ENCODE assay signal across 9 cellular contexts in the genomic region with DNA sequence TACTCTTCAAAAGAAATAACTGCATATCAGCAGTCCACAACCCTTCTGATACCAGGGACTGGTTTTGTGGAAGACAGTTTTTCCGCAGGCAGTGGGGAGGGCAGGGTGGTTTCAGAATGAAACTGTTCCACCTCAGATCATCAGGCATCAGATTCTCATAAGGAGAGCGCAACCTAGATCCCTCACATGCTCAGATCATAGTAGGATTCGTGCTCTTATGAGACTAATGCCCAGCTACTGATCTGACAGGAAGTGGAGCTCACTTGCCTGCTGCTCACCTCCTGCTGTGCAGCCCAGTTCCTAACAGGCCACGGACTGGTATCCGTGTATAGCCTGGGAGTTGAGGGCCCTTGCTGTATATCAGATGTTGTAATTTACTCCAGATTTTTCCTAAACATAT. TPM values are rescaled to one million over a fixed set of nuclear protein-coding genes. Genes with fewer than 3 reads are reported as not detected.
DNase-seq lines count a peak whose midpoint lies in the region; ATAC-seq, FAIRE-seq and TF ChIP-seq lines count a peak whose summit lies in the region.
"Had no signal": no experiment of that assay in that cellular context is flagged by ENCODE, and none has a peak within 500 bp of the region (broad histone marks: within the 10 kb centered on the region; RNA-seq: fewer than 3 reads in every experiment).

No MANE protein-coding gene starts in this region.

- TF ChIP-seq CTCF in GM12878 (IDR thresholded peaks at IDR 0.05 in 2 of 3, conservative IDR thresholded peaks at IDR 0.05 in 1 of 3; ENCODE audit: control insufficient read depth in 2 of 3, extremely low read depth in 1 of 3, insufficient read depth in 1 of 3, low read depth in 3 of 3, low read length in 3 of 3), result no peak

- BruUV-seq in GM12878 (replicated peaks; lab: Mats Ljungman, UMichigan), result no TSS peak

- H3K79me2 ChIP-seq in GM12878 (ENCODE audit: control insufficient read depth, insufficient read depth, low read length), result peaks cover 64% of the 10 kb centered on the region

- POLR2A ChIA-PET in GM12878 (lab: Charles Lee), result interaction anchor here (1.1 to 2.5 kb wide), 3 partner anchors 11 to 14 kb away, joined by 3 to 14 read pairs (median 4); partner anchors contain the start of genes RO60 and UCHL5

- H3K4me3 ChIP-seq in HUES6 (ENCODE audit: low read depth, low read length), result no peak overlapping the region
- H3K4me3 ChIP-seq in GM12878, result peak overlapping the region; percentile 37

- CTCF ChIA-PET in GM12878 (lab: Yijun Ruan, JAX), result interaction anchor here (0.5 to 2.5 kb wide), 19 partner anchors 9 to 597 kb away, joined by 3 to 18 read pairs (median 4); partner anchors contain the start of genes RO60 and UCHL5

- peak overlapping the region; percentile 57 for H3K4me2 ChIP-seq in GM12878 (ENCODE audit: control insufficient read depth, insufficient read depth)

- H3K27me3 ChIP-seq in HUES6 (ENCODE audit: control insufficient read depth, insufficient read depth, low read length) (no peaks in the 10 kb centered on the region), GM12878 (replicated peaks in 1 of 2; ENCODE audit: control insufficient read depth in 2 of 2, insufficient read depth in 2 of 2, low read length in 1 of 2) (no peaks in the 10 kb centered on the region)

- ATAC-seq in GM21390 (IDR thresholded peaks at IDR 0.05; ENCODE audit: unreplicated experiment) (peak; percentile 59), GM12878 (peak; percentile 67)

- 32% methylated on average over 5 of the region's 5 CpGs for WGBS in GM12878 (ENCODE audit: insufficient coverage, insufficient replicate concordance, low lambda C conversion rate, missing lambda C conversion rate)

- no peak for TF ChIP-seq EP300 in GM12878 (IDR thresholded peaks at IDR 0.05; ENCODE audit: borderline replicate concordance in 1 of 2, control insufficient read depth in 1 of 2, low read depth in 2 of 2, low read length in 2 of 2)

- H4K20me1 ChIP-seq in GM12878 (ENCODE audit: control insufficient read depth, insufficient read depth), result no peaks in the 10 kb centered on the region

- FAIRE-seq in GM12878 (lab: Jason Lieb, UNC), result no peak

- H3K9me3 ChIP-seq in HUES6 (ENCODE audit: control insufficient read depth, insufficient read depth, low read depth, low read length), result no peaks in the 10 kb centered on the region
- H3K9me3 ChIP-seq in GM12878 (replicated peaks; ENCODE audit: control insufficient read depth, insufficient read depth, low read length), result peaks cover 2% of the 10 kb centered on the region; the same call in 2 of the 3 replicates

- H3K36me3 ChIP-seq in HUES6 (ENCODE audit: control insufficient read depth, insufficient read depth, low read length) (peaks cover 8% of the 10 kb centered on the region), GM12878 (ENCODE audit: control insufficient read depth in 2 of 2, insufficient read depth in 2 of 2, low read length in 1 of 2) (peaks cover 0 to 13% of the 10 kb centered on the region in 2 experiments; a peak in 2 of 4 replicates)

- intact Hi-C loops in GM12878 (cut with micrococcal nuclease; ENCODE audit: unreplicated experiment), result no loop called here

- no peak overlapping the region for H2AFZ ChIP-seq in GM12878 (ENCODE audit: control insufficient read depth, low read depth, low read length)

- RAD21 ChIA-PET in GM12878 (lab: Charles Lee; ENCODE audit: unreplicated experiment), result interaction anchor here (0.7 to 2.6 kb wide), 7 partner anchors 10 to 52 kb away, joined by 3 to 17 read pairs (median 4); partner anchors contain the start of genes CDC73, GLRX2, RO60 and UCHL5

- in situ Hi-C loops in GM12878 (cut with MboI), result no loop called here

- DNase-seq in Daoy (ENCODE audit: low read depth) (peak; percentile 30), GM12878 (ENCODE audit: low read depth, low spot score) (no peak), NCI-H2196 treated with DMSO at 0.1 percent for 48 hours (lab: John Stamatoyannopoulos, UW; ENCODE audit: unreplicated experiment) (no peak), NCI-H187 treated with DMSO at 0.1 percent for 48 hours (lab: John Stamatoyannopoulos, UW) (no peak), cerebellum (ENCODE audit: low spot score) (no peak), germinal center (ENCODE audit: low spot score) (no peak)

- SMC1A ChIA-PET in GM12878 (lab: Charles Lee; ENCODE audit: uncharacterized antibody, unreplicated experiment), result interaction anchor here (0.7 to 2.4 kb wide), 13 partner anchors 9 to 451 kb away, joined by 3 to 12 read pairs (median 4); partner anchors contain the start of genes RO60 and UCHL5

- TF ChIP-seq POLR2A in GM12878 (IDR thresholded peaks at IDR 0.05; ENCODE audit: low read depth, low read length), result no peak

- no peak overlapping the region for H3K27ac ChIP-seq in HUES6 (ENCODE audit: low read depth, low read length)
- H3K27ac ChIP-seq in GM12878 (ENCODE audit: control insufficient read depth, insufficient read depth), result peak overlapping the region; percentile 16
- H3K27ac ChIP-seq: epithelial cell of prostate had no signal

- H3K4me1 ChIP-seq in HUES6 (ENCODE audit: control insufficient read depth, insufficient read depth, low read length) (peaks cover 13% of the 10 kb centered on the region), GM12878 (ENCODE audit: control insufficient read depth, insufficient read depth, low read length) (peaks cover 26% of the 10 kb centered on the region)

- no peak for TF ChIP-seq RAD21 in GM12878 (IDR thresholded peaks at IDR 0.05; ENCODE audit: insufficient read depth, low read depth, low read length)

- H3K9ac ChIP-seq in HUES6 (ENCODE audit: low read length) (peak overlapping the region; percentile 35), GM12878 (ENCODE audit: control insufficient read depth, insufficient read depth, low read length) (no peak overlapping the region)

RNA-seq across cellular contexts. Expression of gene RO60, which starts 11.5 kb away (rescaled TPM):
- 74.5 and 85.1 TPM in 2 replicates for total RNA-seq in Daoy (2014; rRNA removed; shearing (Covaris generic))
- total RNA-seq in GM12878 (2013; cell fraction: nucleolus; rRNA removed), result 121 and 132 TPM in 2 replicates
- total RNA-seq in GM12878 (2014; rRNA removed), result 93.9 and 111 TPM in 2 replicates
- 88.1 and 94.9 TPM in 2 replicates for total RNA-seq in GM12878 (2014; rRNA removed; fragmentation: Illumina TruSeq; extraction: Trizol)
- 65.5 and 72.4 TPM in 2 replicates for total RNA-seq in GM12878 (2021)
- polyA plus RNA-seq in GM12878 (2011; ENCODE audit: low read depth), result 7.8 TPM
- polyA plus RNA-seq in GM12878 (2011; rRNA removed), result 34.7 and 46.1 TPM in 2 replicates
- 15.3 and 21.1 TPM in 2 replicates for polyA plus RNA-seq in GM12878 (2011; cell fraction: cytosol; rRNA removed)
- polyA plus RNA-seq in GM12878 (2011; cell fraction: nucleus; rRNA removed), result 18.9 and 20.4 TPM in 2 replicates
- polyA plus RNA-seq in GM12878 (2012), result 17.1 and 26.4 TPM in 2 replicates
- 21.7 and 26.4 TPM in 2 replicates for polyA plus RNA-seq in GM12878 (2014; fragmentation: Illumina TruSeq; extraction: Trizol)
- 100 to 1,000 TPM in 1 of 2 experiments, 10 to 100 TPM in 1; 25.4 to 103 TPM for polyA plus RNA-seq in GM12878 (2014; fragmentation: Nextera tagmentation; extraction: Ambion mirVana)
- 21.1 and 28.3 TPM in 2 replicates for polyA plus RNA-seq in GM12878 (2014; rRNA removed)
- polyA plus RNA-seq in GM12878 (2016; fragmentation: Nextera tagmentation; extraction: Ambion mirVana), result 100 to 1,000 TPM; 121 to 143 TPM
- polyA minus RNA-seq in GM12878 (2011; rRNA and poly(A)+ RNA removed), result 128 and 140 TPM in 2 replicates
- 50.5 and 57.3 TPM in 2 replicates for polyA minus RNA-seq in GM12878 (2011; cell fraction: cytosol; rRNA and poly(A)+ RNA removed)
- 40.3 and 61.2 TPM in 2 replicates for polyA minus RNA-seq in GM12878 (2011; cell fraction: nucleus; rRNA and poly(A)+ RNA removed)
- 205 TPM for total RNA-seq in cerebellum

RNA-seq across cellular contexts. Expression of gene UCHL5, which starts 11.8 kb away (rescaled TPM):
- 43.5 and 50.2 TPM in 2 replicates for total RNA-seq in Daoy (2014; rRNA removed; shearing (Covaris generic))
- total RNA-seq in GM12878 (2013; cell fraction: nucleolus; rRNA removed), result 81.5 and 104 TPM in 2 replicates
- total RNA-seq in GM12878 (2014; rRNA removed) (30.1 and 34.8 TPM in 2 replicates), GM12878 (2014; rRNA removed; fragmentation: Illumina TruSeq; extraction: Trizol) (56.0 and 57.2 TPM in 2 replicates), GM12878 (2021) (62.0 and 64.1 TPM in 2 replicates), cerebellum (38.8 TPM)
- 22.5 TPM for polyA plus RNA-seq in GM12878 (2011; ENCODE audit: low read depth)
- polyA plus RNA-seq in GM12878 (2011; rRNA removed) (55.4 and 81.9 TPM in 2 replicates), GM12878 (2014; fragmentation: Illumina TruSeq; extraction: Trizol) (98.1 and 109 TPM in 2 replicates), GM12878 (2014; fragmentation: Nextera tagmentation; extraction: Ambion mirVana) (10 to 100 TPM; 36.5 to 45.6 TPM), GM12878 (2014; rRNA removed) (64.0 and 66.3 TPM in 2 replicates), GM12878 (2016; fragmentation: Nextera tagmentation; extraction: Ambion mirVana) (100 to 1,000 TPM; 169 to 179 TPM)
- 14.1 and 14.5 TPM in 2 replicates for polyA plus RNA-seq in GM12878 (2011; cell fraction: cytosol; rRNA removed)
- polyA plus RNA-seq in GM12878 (2011; cell fraction: nucleus; rRNA removed), result 19.6 and 23.3 TPM in 2 replicates
- polyA plus RNA-seq in GM12878 (2012), result 36.2 and 44.4 TPM in 2 replicates
- polyA minus RNA-seq in GM12878 (2011; rRNA and poly(A)+ RNA removed), result 26.2 and 33.0 TPM in 2 replicates
- polyA minus RNA-seq in GM12878 (2011; cell fraction: cytosol; rRNA and poly(A)+ RNA removed), result 13.7 and 13.9 TPM in 2 replicates
- polyA minus RNA-seq in GM12878 (2011; cell fraction: nucleus; rRNA and poly(A)+ RNA removed), result 27.6 and 32.0 TPM in 2 replicates

RNA-seq across cellular contexts. Expression of gene GLRX2, which starts 34.3 kb away (rescaled TPM):
- total RNA-seq in Daoy (2014; rRNA removed; shearing (Covaris generic)), result 33.9 and 40.3 TPM in 2 replicates
- total RNA-seq in GM12878 (2013; cell fraction: nucleolus; rRNA removed), result 4.8 and 6.3 TPM in 2 replicates
- total RNA-seq in GM12878 (2014; rRNA removed), result 18.0 and 21.2 TPM in 2 replicates
- total RNA-seq in GM12878 (2014; rRNA removed; fragmentation: Illumina TruSeq; extraction: Trizol), result 15.2 and 16.5 TPM in 2 replicates
- 19.7 and 21.4 TPM in 2 replicates for total RNA-seq in GM12878 (2021)
- polyA plus RNA-seq in GM12878 (2011; ENCODE audit: low read depth), result 12.0 TPM
- 16.7 and 33.4 TPM in 2 replicates for polyA plus RNA-seq in GM12878 (2011; rRNA removed)
- polyA plus RNA-seq in GM12878 (2011; cell fraction: cytosol; rRNA removed), result 6.4 and 8.3 TPM in 2 replicates
- polyA plus RNA-seq in GM12878 (2011; cell fraction: nucleus; rRNA removed), result 5.2 and 6.2 TPM in 2 replicates
- polyA plus RNA-seq in GM12878 (2012), result 12.4 and 12.6 TPM in 2 replicates
- 15.5 and 19.5 TPM in 2 replicates for polyA plus RNA-seq in GM12878 (2014; fragmentation: Illumina TruSeq; extraction: Trizol)
- 1 to 10 TPM; 5.5 to 7.8 TPM for polyA plus RNA-seq in GM12878 (2014; fragmentation: Nextera tagmentation; extraction: Ambion mirVana)
- polyA plus RNA-seq in GM12878 (2014; rRNA removed), result 14.2 and 20.0 TPM in 2 replicates
- polyA plus RNA-seq in GM12878 (2016; fragmentation: Nextera tagmentation; extraction: Ambion mirVana), result 10 to 100 TPM; 59.9 to 67.6 TPM
- 1.2 and 2.8 TPM in 2 replicates for polyA minus RNA-seq in GM12878 (2011; rRNA and poly(A)+ RNA removed)
- 1.9 and 2.0 TPM in 2 replicates for polyA minus RNA-seq in GM12878 (2011; cell fraction: cytosol; rRNA and poly(A)+ RNA removed)
- polyA minus RNA-seq in GM12878 (2011; cell fraction: nucleus; rRNA and poly(A)+ RNA removed), result 1.6 and 3.3 TPM in 2 replicates
- 6.8 TPM for total RNA-seq in cerebellum

RNA-seq across cellular contexts. Expression of gene CDC73, which starts 50.9 kb away (rescaled TPM):
- total RNA-seq in Daoy (2014; rRNA removed; shearing (Covaris generic)), result 18.7 and 21.9 TPM in 2 replicates
- total RNA-seq in GM12878 (2013; cell fraction: nucleolus; rRNA removed), result 77.3 and 78.7 TPM in 2 replicates
- 10.6 and 11.1 TPM in 2 replicates for total RNA-seq in GM12878 (2014; rRNA removed)
- 14.2 and 15.3 TPM in 2 replicates for total RNA-seq in GM12878 (2014; rRNA removed; fragmentation: Illumina TruSeq; extraction: Trizol)
- total RNA-seq in GM12878 (2021), result 34.5 and 42.8 TPM in 2 replicates
- polyA plus RNA-seq in GM12878 (2011; ENCODE audit: low read depth), result 16.1 TPM
- polyA plus RNA-seq in GM12878 (2011; rRNA removed), result 38.7 and 57.5 TPM in 2 replicates
- polyA plus RNA-seq in GM12878 (2011; cell fraction: cytosol; rRNA removed), result 11.5 and 13.5 TPM in 2 replicates
- 15.3 and 15.4 TPM in 2 replicates for polyA plus RNA-seq in GM12878 (2011; cell fraction: nucleus; rRNA removed)
- 14.1 and 20.6 TPM in 2 replicates for polyA plus RNA-seq in GM12878 (2012)
- polyA plus RNA-seq in GM12878 (2014; fragmentation: Illumina TruSeq; extraction: Trizol), result 22.0 and 23.3 TPM in 2 replicates
- 10 to 100 TPM; 21.0 to 21.3 TPM for polyA plus RNA-seq in GM12878 (2014; fragmentation: Nextera tagmentation; extraction: Ambion mirVana)
- 13.8 and 14.8 TPM in 2 replicates for polyA plus RNA-seq in GM12878 (2014; rRNA removed)
- polyA plus RNA-seq in GM12878 (2016; fragmentation: Nextera tagmentation; extraction: Ambion mirVana), result 10 to 100 TPM; 37.5 to 43.4 TPM
- polyA minus RNA-seq in GM12878 (2011; rRNA and poly(A)+ RNA removed), result 26.9 and 58.4 TPM in 2 replicates
- polyA minus RNA-seq in GM12878 (2011; cell fraction: cytosol; rRNA and poly(A)+ RNA removed), result 18.4 and 20.0 TPM in 2 replicates
- polyA minus RNA-seq in GM12878 (2011; cell fraction: nucleus; rRNA and poly(A)+ RNA removed), result 27.7 and 52.1 TPM in 2 replicates
- total RNA-seq in cerebellum, result 46.0 TPM
